ENCODE assay signal across 9 cellular contexts in genomic region chr10:73493781-73494180, GRCh38. TPM values are rescaled to one million over a fixed set of nuclear protein-coding genes. Genes with fewer than 3 reads are reported as not detected.
DNase-seq lines count a peak whose midpoint lies in the region; ATAC-seq and TF ChIP-seq lines count a peak whose summit lies in the region.
"Had no signal": no experiment of that assay in that cellular context is flagged by ENCODE, and none has a peak within 500 bp of the region (broad histone marks: within the 10 kb centered on the region; RNA-seq: fewer than 3 reads in every experiment).

No MANE protein-coding gene starts in this region.

- H3K4me1 ChIP-seq in CD4-positive, alpha-beta memory T cell (ENCODE audit: insufficient read depth, low read length) = peaks cover 50% of the 10 kb centered on the region
- peaks cover 23% of the 10 kb centered on the region for H3K4me1 ChIP-seq in mammary epithelial cell (ENCODE audit: insufficient read depth, low read length)

- peak overlapping the region; percentile 7 for H3K9ac ChIP-seq in mammary epithelial cell (ENCODE audit: insufficient read depth, low read length)

- peak overlapping the region in 6 of 7 donors; percentile 19 to 87 (median 81) for H3K27ac Mint-ChIP-seq in CD4-positive, alpha-beta memory T cell
- peak overlapping the region in 8 of 10 donors; percentile 12 to 85 (median 75) for H3K27ac Mint-ChIP-seq in naive thymus-derived CD8-positive, alpha-beta T cell

- intact Hi-C loops in CD4-positive, alpha-beta memory T cell (cut with micrococcal nuclease) = loop anchor here (2.0 to 10.0 kb wide), 3 partner anchors 241 to 1129 kb away; partner anchors contain the start of gene MRPS16
- intact Hi-C loops in mammary epithelial cell (cut with micrococcal nuclease) = no loop called here

- H3K36me3 Mint-ChIP-seq in CD4-positive, alpha-beta memory T cell = peaks cover 7 to 18% of the 10 kb centered on the region in 2 donors
- peaks cover 2 to 8% (median 4%) of the 10 kb centered on the region in 3 donors for H3K36me3 Mint-ChIP-seq in naive thymus-derived CD8-positive, alpha-beta T cell

- CTCF ChIA-PET in CD4-positive, alpha-beta memory T cell (lab: Charles Lee; ENCODE audit: partially characterized antibody) = interaction anchor here (1.1 to 1.5 kb wide), 2 partner anchors 15 to 246 kb away, joined by 3 to 4 read pairs; partner anchors contain the start of gene DNAJC9
- CTCF ChIA-PET in mammary epithelial cell (lab: Charles Lee; ENCODE audit: low non-redundant PET) = interaction anchor here (0.6 kb wide), 1 partner anchor 74 kb away, joined by 5 read pairs; no protein-coding TSS in a partner anchor

- 12% methylated on average over 2 of the region's 2 CpGs for WGBS in mammary epithelial cell (ENCODE audit: low coverage, missing lambda C conversion rate)

- H3K4me1 Mint-ChIP-seq in CD4-positive, alpha-beta memory T cell = peaks cover 45 to 66% (median 59%) of the 10 kb centered on the region in 4 donors
- H3K4me1 Mint-ChIP-seq in naive thymus-derived CD8-positive, alpha-beta T cell = peaks cover 31 to 69% (median 63%) of the 10 kb centered on the region in 4 donors

- H3K4me3 ChIP-seq in CD4-positive, alpha-beta memory T cell (ENCODE audit: low read length in 2 of 2) = no peak overlapping the region
- peak overlapping the region in 2 of 3 experiments; percentile 73 to 93 for H3K4me3 ChIP-seq in mammary epithelial cell (replicated peaks in 1 of 3; ENCODE audit: insufficient read depth in 1 of 3, low read depth in 2 of 3, low read length in 3 of 3)

- no peak for DNase-seq in CD4-positive, alpha-beta memory T cell
- peak; percentile 17 for DNase-seq in M059J (ENCODE audit: low read depth)
- peak; percentile 37 for DNase-seq in mammary epithelial cell
- DNase-seq in naive thymus-derived CD8-positive, alpha-beta T cell = no peak
- DNase-seq in SW480 (ENCODE audit: low spot score) = no peak
- no peak for DNase-seq in cerebellar cortex (ENCODE audit: low spot score)
- DNase-seq: cortex of kidney had no signal

- peaks cover 66% of the 10 kb centered on the region for H3K79me2 ChIP-seq in mammary epithelial cell (ENCODE audit: insufficient read depth, low read length)

- H3K9me3 Mint-ChIP-seq in CD4-positive, alpha-beta memory T cell = no peaks in the 10 kb centered on the region
- no peaks in the 10 kb centered on the region for H3K9me3 Mint-ChIP-seq in naive thymus-derived CD8-positive, alpha-beta T cell

- TF ChIP-seq CTCF in mammary epithelial cell (conservative IDR thresholded peaks at IDR 0.05 in 1 of 2, IDR thresholded peaks at IDR 0.05 in 1 of 2; ENCODE audit: extremely low read depth in 1 of 2, insufficient read depth in 1 of 2, low read depth in 1 of 2, low read length in 2 of 2) = no peak

- no peaks in the 10 kb centered on the region for H3K9me3 ChIP-seq in CD4-positive, alpha-beta memory T cell (ENCODE audit: control insufficient read depth in 1 of 2, low read length in 2 of 2)
- no peaks in the 10 kb centered on the region for H3K9me3 ChIP-seq in mammary epithelial cell (replicated peaks; ENCODE audit: insufficient read depth, low read length)

- POLR2A ChIA-PET in CD4-positive, alpha-beta memory T cell (lab: Charles Lee; ENCODE audit: partially characterized antibody) = interaction anchor here (2.7 kb wide), 1 partner anchor 80 kb away, joined by 34 read pairs; the partner anchor contains the start of gene ANXA7
- POLR2A ChIA-PET in naive thymus-derived CD8-positive, alpha-beta T cell (lab: Charles Lee) = interaction anchor here (0.7 kb wide), 2 partner anchors 8 to 75 kb away, joined by 3 to 6 read pairs; no protein-coding TSS in a partner anchor

- dilution Hi-C loops in mammary epithelial cell (cut with HindIII; ENCODE audit: low sequenced_read_pairs) = no loop called here

- BruUV-seq in mammary epithelial cell (replicated peaks; lab: Mats Ljungman, UMichigan) = no TSS peak

- H4K20me1 ChIP-seq in mammary epithelial cell (ENCODE audit: insufficient read depth, low read length) = no peaks in the 10 kb centered on the region

- peak overlapping the region; percentile 40 to 81 (median 72) for H3K4me3 Mint-ChIP-seq in CD4-positive, alpha-beta memory T cell
- peak overlapping the region in 9 of 10 donors; percentile 46 to 84 (median 68) for H3K4me3 Mint-ChIP-seq in naive thymus-derived CD8-positive, alpha-beta T cell

- H3K27me3 ChIP-seq in CD4-positive, alpha-beta memory T cell (ENCODE audit: insufficient read depth, low read length) = no peaks in the 10 kb centered on the region
- H3K27me3 ChIP-seq in mammary epithelial cell (ENCODE audit: insufficient read depth, low read length) = no peaks in the 10 kb centered on the region

- H2AFZ ChIP-seq in mammary epithelial cell (ENCODE audit: low read depth, low read length) = no peak overlapping the region

- no peaks in the 10 kb centered on the region for H3K27me3 Mint-ChIP-seq in CD4-positive, alpha-beta memory T cell
- H3K27me3 Mint-ChIP-seq in naive thymus-derived CD8-positive, alpha-beta T cell = no peaks in the 10 kb centered on the region

- ATAC-seq in naive thymus-derived CD8-positive, alpha-beta T cell = no peak
- no peak for ATAC-seq in GM19397 (IDR thresholded peaks at IDR 0.05; ENCODE audit: unreplicated experiment)
- no peak for ATAC-seq in GM18873 (IDR thresholded peaks at IDR 0.05; ENCODE audit: low FRiP score, unreplicated experiment)

- no peak overlapping the region for H3K27ac ChIP-seq in CD4-positive, alpha-beta memory T cell (ENCODE audit: low read depth, low read length)
- peak overlapping the region; percentile 61 for H3K27ac ChIP-seq in mammary epithelial cell (ENCODE audit: insufficient read depth, low read depth, low read length)

- in situ Hi-C loops in mammary epithelial cell (cut with MboI; ENCODE audit: low sequenced_read_pairs in 2 of 2) = no loop called here

- H3K36me3 ChIP-seq in CD4-positive, alpha-beta memory T cell (ENCODE audit: insufficient read depth, low read length) = no peaks in the 10 kb centered on the region
- peaks cover 4% of the 10 kb centered on the region for H3K36me3 ChIP-seq in mammary epithelial cell (ENCODE audit: insufficient read depth, low read length)

- peak overlapping the region; percentile 90 for H3K4me2 ChIP-seq in mammary epithelial cell (ENCODE audit: insufficient read depth, low read depth, low read length)

RNA-seq across cellular contexts. Expression of gene PPP3CB, which starts 2.0 kb away (rescaled TPM):
- total RNA-seq in CD4-positive, alpha-beta memory T cell = 10 to 100 TPM; 47.4 to 48.1 TPM
- polyA plus RNA-seq in CD4-positive, alpha-beta memory T cell = 1 to 10 TPM; 8.9 to 9.6 TPM
- 8.3 and 16.9 TPM in 2 replicates for total RNA-seq in M059J (2014; rRNA removed; shearing (Covaris generic))
- total RNA-seq in mammary epithelial cell = 10 to 100 TPM; 21.2 to 30.9 TPM
- polyA plus RNA-seq in mammary epithelial cell = 11.2 TPM
- polyA minus RNA-seq in mammary epithelial cell = 16.0 TPM
- 10 to 100 TPM; 33.9 to 35.0 TPM for total RNA-seq in naive thymus-derived CD8-positive, alpha-beta T cell
- 1 to 10 TPM; 5.0 to 5.8 (median 5.8) TPM for polyA plus RNA-seq in naive thymus-derived CD8-positive, alpha-beta T cell

Comparison
In these comparisons a context has a peak if more than half of its experiments do, and no peak if none do; other contexts are left out.
1. DNase-seq: peak in M059J (single experiment) and mammary epithelial cell (single experiment); none in CD4-positive, alpha-beta memory T cell (0 of 5), naive thymus-derived CD8-positive, alpha-beta T cell (0 of 10), SW480 (single experiment) and cerebellar cortex (single experiment).
2. H3K4me3 ChIP-seq: peak in mammary epithelial cell (2 of 3); none in CD4-positive, alpha-beta memory T cell (0 of 2).